In genomic region chr9:84254972-84255371, GRCh38 we compare ENCODE assay signal across 22 cellular contexts.
A peak's percentile ranks its signal among the peaks of the same experiment; 100 is the strongest.
DNase-seq lines count a peak whose midpoint lies in the region; ATAC-seq and TF ChIP-seq lines count a peak whose summit lies in the region.
"Had no signal": no experiment of that assay in that cellular context is flagged by ENCODE, and none has a peak within 500 bp of the region (broad histone marks: within the 10 kb centered on the region; RNA-seq: fewer than 3 reads in every experiment).

No MANE protein-coding gene starts in this region.

- H4K20me1 ChIP-seq in PC-3 (ENCODE audit: low read length) = no peaks in the 10 kb centered on the region

- H3K36me3 Mint-ChIP-seq in activated naive CD4-positive, alpha-beta T cell treated with anti-CD3 and anti-CD28 coated beads, Interleukin-2, amount 50 U/mL, for 72 hours = no peaks in the 10 kb centered on the region
- H3K36me3 Mint-ChIP-seq: activated naive CD8-positive, alpha-beta T cell; T-cell had no signal

- no peak overlapping the region for H3K9ac ChIP-seq in PC-3 (ENCODE audit: low read length)
- H3K9ac ChIP-seq in trophoblast cell (ENCODE audit: low read length) = no peak overlapping the region

- ATAC-seq in PC-3 = no peak
- ATAC-seq in left ventricle myocardium superior = peak; percentile 75
- ATAC-seq in activated naive CD4-positive, alpha-beta T cell treated with anti-CD3 and anti-CD28 coated beads, Interleukin-2, amount 50 U/mL, for 72 hours = no peak
- ATAC-seq: activated T-cell treated with anti-CD3 and anti-CD28 coated beads, Interleukin-2, amount 50 U/mL, for 72 hours; GM12878; T-cell had no signal

- no peaks in the 10 kb centered on the region for H3F3A ChIP-seq in PC-3 (ENCODE audit: low read length, unreplicated experiment)

- no peak overlapping the region for H3K23ac ChIP-seq in trophoblast cell (ENCODE audit: low read length)

- H3K4me2 ChIP-seq in PC-3 (ENCODE audit: low read length) (peak overlapping the region; percentile 24; the same call in 1 of the 2 replicates), trophoblast cell (ENCODE audit: low read length) (peak overlapping the region; percentile 33)

- H2AFZ ChIP-seq in PC-3 (ENCODE audit: low read length) = no peak overlapping the region
- H2AFZ ChIP-seq in trophoblast cell (ENCODE audit: insufficient read depth, low read length, poor library complexity) = no peak overlapping the region

- DNase-seq in HPDE6-E6E7 (ENCODE audit: extremely low spot score) (peak; percentile 44), PC-3 (peak; percentile 57), left ventricle myocardium superior (peak; percentile 76), trophoblast cell (peak; percentile 67 to 85), T-helper 2 cell (no peak), SHP77 treated with DMSO at 0.1 percent for 48 hours (lab: John Stamatoyannopoulos, UW) (no peak), SJCRH30 (no peak)
- no peak for DNase-seq in activated naive CD4-positive, alpha-beta T cell treated with anti-CD3 and anti-CD28 coated beads, Interleukin-2, amount 50 U/mL, for 72 hours (ENCODE audit: low spot score in 2 of 2)
- DNase-seq: activated CD4-positive, alpha-beta memory T cell treated with anti-CD3 and anti-CD28 coated beads, Interleukin-2, amount 10 ng/mL, durations not matched to agents 7 days and 5 days; activated T-cell treated with anti-CD3 and anti-CD28 coated beads, Interleukin-2, amount 50 U/mL, for 72 hours; COR-L47; GDM1; glutamatergic neuron; MM.1S; NCI-H1930; NCI-H526 treated with DMSO at 0.1 percent for 48 hours; occipital lobe; stimulated activated CD4-positive, alpha-beta T cell treated with anti-CD3 and anti-CD28 coated beads, Interleukin-4, amount 100 ng/mL, for 1 hour; T-cell had no signal

- H3K4me3 ChIP-seq in PC-3 (ENCODE audit: low read length) (no peak overlapping the region), trophoblast cell (ENCODE audit: low read depth, low read length) (no peak overlapping the region), SJCRH30 (no peak overlapping the region)
- H3K4me3 ChIP-seq: GM12878, suprapubic skin had no signal

- H2AK5ac ChIP-seq in trophoblast cell (ENCODE audit: low read length) = no peak overlapping the region

- no peak overlapping the region for H3K4ac ChIP-seq in trophoblast cell (ENCODE audit: low read depth, low read length)

- H3K27ac ChIP-seq in PC-3 (ENCODE audit: low read length) (no peak overlapping the region), trophoblast cell (ENCODE audit: low read depth, low read length) (peak overlapping the region; percentile 48), SJCRH30 (no peak overlapping the region)
- H3K27ac ChIP-seq: suprapubic skin had no signal

- no peak overlapping the region for H4K8ac ChIP-seq in trophoblast cell (ENCODE audit: low read depth, low read length)

- peak overlapping the region; percentile 69 for H2BK120ac ChIP-seq in trophoblast cell (ENCODE audit: insufficient read depth, low read length, poor library complexity)

- no TSS peak for BruUV-seq in PC-3 (replicated peaks; lab: Mats Ljungman, UMichigan)

- H3K27me3 ChIP-seq in PC-3 (ENCODE audit: low read length) (peaks cover 20% of the 10 kb centered on the region), trophoblast cell (ENCODE audit: insufficient read depth, low read length) (no peaks in the 10 kb centered on the region), SJCRH30 (no peaks in the 10 kb centered on the region)
- H3K27me3 ChIP-seq: suprapubic skin had no signal

- H3K36me3 ChIP-seq in PC-3 (ENCODE audit: low read depth, low read length) (no peaks in the 10 kb centered on the region), trophoblast cell (ENCODE audit: control insufficient read depth in 1 of 2, insufficient read depth in 2 of 2, low read length in 2 of 2) (no peaks in the 10 kb centered on the region), SJCRH30 (no peaks in the 10 kb centered on the region)
- H3K36me3 ChIP-seq: suprapubic skin had no signal

- CTCF ChIA-PET in PC-3 (lab: Charles Lee) = no interaction called here

- TF ChIP-seq CTCF in PC-3 (conservative IDR thresholded peaks at IDR 0.05; ENCODE audit: low read depth, low read length) = no peak

- no peak overlapping the region for H3K27ac Mint-ChIP-seq in activated naive CD4-positive, alpha-beta T cell treated with anti-CD3 and anti-CD28 coated beads, Interleukin-2, amount 50 U/mL, for 72 hours
- H3K27ac Mint-ChIP-seq: activated CD4-positive, alpha-beta memory T cell treated with anti-CD3 and anti-CD28 coated beads, Interleukin-2, amount 10 ng/mL, durations not matched to agents 7 days and 5 days; activated naive CD8-positive, alpha-beta T cell; activated T-cell treated with anti-CD3 and anti-CD28 coated beads, Interleukin-2, amount 50 U/mL, for 72 hours; T-cell had no signal

- intact Hi-C loops in PC-3 (cut with micrococcal nuclease) (no loop called here), left ventricle myocardium superior (cut with micrococcal nuclease) (no loop called here)

- H2BK12ac ChIP-seq in trophoblast cell (ENCODE audit: low read length) = no peak overlapping the region

- H3K9me3 ChIP-seq in PC-3 (ENCODE audit: low read length) (no peaks in the 10 kb centered on the region), trophoblast cell (ENCODE audit: insufficient read depth, low read depth, low read length) (no peaks in the 10 kb centered on the region), SJCRH30 (replicated peaks) (0 out of 2 replicates have a peak, but pooled peaks cover 4% of the 10 kb centered on the region)
- H3K9me3 ChIP-seq: suprapubic skin had no signal

- H3K79me2 ChIP-seq in PC-3 (ENCODE audit: low read length) = no peaks in the 10 kb centered on the region
- H3K79me2 ChIP-seq in trophoblast cell (ENCODE audit: control insufficient read depth, insufficient read depth, low read length, poor library complexity) = peaks cover 3% of the 10 kb centered on the region

- POLR2A ChIA-PET in PC-3 (lab: Charles Lee; ENCODE audit: unreplicated experiment) = no interaction called here

- no CpG with 5 or more reads among the region's 6 CpGs for WGBS in trophoblast cell (ENCODE audit: extremely low coverage, insufficient coverage, insufficient read length)

- no peak overlapping the region for H4K12ac ChIP-seq in trophoblast cell (ENCODE audit: low read depth, low read length)

- H3K4me1 ChIP-seq in PC-3 (ENCODE audit: insufficient read depth, low read length) = no peaks in the 10 kb centered on the region; the same call in 1 of the 2 replicates
- peaks cover 6 to 8% of the 10 kb centered on the region in 2 experiments for H3K4me1 ChIP-seq in trophoblast cell (ENCODE audit: control insufficient read depth in 1 of 2, insufficient read depth in 2 of 2, low read length in 2 of 2)
- H3K4me1 ChIP-seq in SJCRH30 = no peaks in the 10 kb centered on the region

- H4K91ac ChIP-seq in trophoblast cell (ENCODE audit: low read depth, low read length) = no peak overlapping the region

- peaks cover 3% of the 10 kb centered on the region for H3K79me1 ChIP-seq in trophoblast cell (ENCODE audit: low read length)

- no peak overlapping the region for H3K14ac ChIP-seq in trophoblast cell (ENCODE audit: low read length)

- H2BK5ac ChIP-seq in trophoblast cell (ENCODE audit: low read depth, low read length, poor library complexity) = no peak overlapping the region

- no peaks in the 10 kb centered on the region for H3K9me2 ChIP-seq in PC-3 (replicated peaks; ENCODE audit: low read length)

- H3K18ac ChIP-seq in trophoblast cell (ENCODE audit: low read length) = no peak overlapping the region

- H3K9me3 Mint-ChIP-seq in activated naive CD4-positive, alpha-beta T cell treated with anti-CD3 and anti-CD28 coated beads, Interleukin-2, amount 50 U/mL, for 72 hours = no peaks in the 10 kb centered on the region
- H3K9me3 Mint-ChIP-seq: activated CD4-positive, alpha-beta memory T cell treated with anti-CD3 and anti-CD28 coated beads, Interleukin-2, amount 10 ng/mL, durations not matched to agents 7 days and 5 days; activated T-cell treated with anti-CD3 and anti-CD28 coated beads, Interleukin-2, amount 50 U/mL, for 72 hours; T-cell had no signal

Comparison
In these comparisons a context has a peak if more than half of its experiments do, and no peak if none do; other contexts are left out.
1. DNase-seq: peak in HPDE6-E6E7 (single experiment), PC-3 (single experiment), left ventricle myocardium superior (single experiment) and trophoblast cell (2 of 2); none in T-helper 2 cell (0 of 5), SHP77 treated with DMSO at 0.1 percent for 48 hours (single experiment), activated naive CD4-positive, alpha-beta T cell treated with anti-CD3 and anti-CD28 coated beads, Interleukin-2, amount 50 U/mL, for 72 hours (0 of 2) and SJCRH30 (0 of 2).